Comparison of ENCODE assay signal across 1 cellular context in the genomic region with DNA sequence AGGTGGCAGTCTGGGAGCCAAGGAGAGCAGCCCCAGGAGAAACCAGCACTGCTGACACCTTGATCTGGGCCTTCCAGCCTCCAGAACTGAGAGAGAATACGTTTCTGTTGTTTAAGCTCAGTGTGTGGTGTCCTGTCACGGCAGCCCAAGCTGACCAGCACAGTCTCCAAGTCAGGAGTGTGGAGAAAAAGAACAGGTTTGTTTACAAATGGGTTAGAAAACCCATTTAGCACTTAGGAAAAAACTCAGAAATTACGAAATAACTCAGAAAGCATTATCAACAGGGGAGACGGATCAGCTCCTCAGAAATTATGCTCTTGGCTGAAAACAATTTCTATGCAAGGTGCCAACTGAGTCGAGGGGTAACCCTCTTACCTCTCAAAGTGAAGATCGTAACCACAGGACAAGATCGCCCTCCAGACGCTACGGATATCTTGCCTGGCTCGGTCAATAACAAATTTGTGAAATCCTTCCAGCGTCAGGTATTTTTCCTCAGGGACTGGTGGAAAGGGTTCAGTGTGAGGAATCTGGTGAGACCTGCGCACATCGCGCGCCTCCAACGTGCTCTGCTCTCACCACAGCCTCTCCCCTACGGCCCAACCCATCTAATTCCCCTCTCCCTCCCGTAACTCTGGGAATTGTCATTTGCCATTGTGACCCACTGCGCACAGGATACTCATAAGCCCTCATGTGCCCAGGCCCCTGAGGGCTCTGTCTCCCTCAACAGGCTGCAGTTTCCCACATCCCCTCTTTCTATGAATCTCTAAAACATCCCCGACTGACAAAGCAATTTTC.
TF ChIP-seq lines count a peak whose summit lies in the region.

No MANE protein-coding gene starts in this region.

TF ChIP-seq in GM23338, 12 proteins besides CTCF, POLR2A, EP300 and RAD21 (continued from another document):
- TF ChIP-seq, protein P1, sequence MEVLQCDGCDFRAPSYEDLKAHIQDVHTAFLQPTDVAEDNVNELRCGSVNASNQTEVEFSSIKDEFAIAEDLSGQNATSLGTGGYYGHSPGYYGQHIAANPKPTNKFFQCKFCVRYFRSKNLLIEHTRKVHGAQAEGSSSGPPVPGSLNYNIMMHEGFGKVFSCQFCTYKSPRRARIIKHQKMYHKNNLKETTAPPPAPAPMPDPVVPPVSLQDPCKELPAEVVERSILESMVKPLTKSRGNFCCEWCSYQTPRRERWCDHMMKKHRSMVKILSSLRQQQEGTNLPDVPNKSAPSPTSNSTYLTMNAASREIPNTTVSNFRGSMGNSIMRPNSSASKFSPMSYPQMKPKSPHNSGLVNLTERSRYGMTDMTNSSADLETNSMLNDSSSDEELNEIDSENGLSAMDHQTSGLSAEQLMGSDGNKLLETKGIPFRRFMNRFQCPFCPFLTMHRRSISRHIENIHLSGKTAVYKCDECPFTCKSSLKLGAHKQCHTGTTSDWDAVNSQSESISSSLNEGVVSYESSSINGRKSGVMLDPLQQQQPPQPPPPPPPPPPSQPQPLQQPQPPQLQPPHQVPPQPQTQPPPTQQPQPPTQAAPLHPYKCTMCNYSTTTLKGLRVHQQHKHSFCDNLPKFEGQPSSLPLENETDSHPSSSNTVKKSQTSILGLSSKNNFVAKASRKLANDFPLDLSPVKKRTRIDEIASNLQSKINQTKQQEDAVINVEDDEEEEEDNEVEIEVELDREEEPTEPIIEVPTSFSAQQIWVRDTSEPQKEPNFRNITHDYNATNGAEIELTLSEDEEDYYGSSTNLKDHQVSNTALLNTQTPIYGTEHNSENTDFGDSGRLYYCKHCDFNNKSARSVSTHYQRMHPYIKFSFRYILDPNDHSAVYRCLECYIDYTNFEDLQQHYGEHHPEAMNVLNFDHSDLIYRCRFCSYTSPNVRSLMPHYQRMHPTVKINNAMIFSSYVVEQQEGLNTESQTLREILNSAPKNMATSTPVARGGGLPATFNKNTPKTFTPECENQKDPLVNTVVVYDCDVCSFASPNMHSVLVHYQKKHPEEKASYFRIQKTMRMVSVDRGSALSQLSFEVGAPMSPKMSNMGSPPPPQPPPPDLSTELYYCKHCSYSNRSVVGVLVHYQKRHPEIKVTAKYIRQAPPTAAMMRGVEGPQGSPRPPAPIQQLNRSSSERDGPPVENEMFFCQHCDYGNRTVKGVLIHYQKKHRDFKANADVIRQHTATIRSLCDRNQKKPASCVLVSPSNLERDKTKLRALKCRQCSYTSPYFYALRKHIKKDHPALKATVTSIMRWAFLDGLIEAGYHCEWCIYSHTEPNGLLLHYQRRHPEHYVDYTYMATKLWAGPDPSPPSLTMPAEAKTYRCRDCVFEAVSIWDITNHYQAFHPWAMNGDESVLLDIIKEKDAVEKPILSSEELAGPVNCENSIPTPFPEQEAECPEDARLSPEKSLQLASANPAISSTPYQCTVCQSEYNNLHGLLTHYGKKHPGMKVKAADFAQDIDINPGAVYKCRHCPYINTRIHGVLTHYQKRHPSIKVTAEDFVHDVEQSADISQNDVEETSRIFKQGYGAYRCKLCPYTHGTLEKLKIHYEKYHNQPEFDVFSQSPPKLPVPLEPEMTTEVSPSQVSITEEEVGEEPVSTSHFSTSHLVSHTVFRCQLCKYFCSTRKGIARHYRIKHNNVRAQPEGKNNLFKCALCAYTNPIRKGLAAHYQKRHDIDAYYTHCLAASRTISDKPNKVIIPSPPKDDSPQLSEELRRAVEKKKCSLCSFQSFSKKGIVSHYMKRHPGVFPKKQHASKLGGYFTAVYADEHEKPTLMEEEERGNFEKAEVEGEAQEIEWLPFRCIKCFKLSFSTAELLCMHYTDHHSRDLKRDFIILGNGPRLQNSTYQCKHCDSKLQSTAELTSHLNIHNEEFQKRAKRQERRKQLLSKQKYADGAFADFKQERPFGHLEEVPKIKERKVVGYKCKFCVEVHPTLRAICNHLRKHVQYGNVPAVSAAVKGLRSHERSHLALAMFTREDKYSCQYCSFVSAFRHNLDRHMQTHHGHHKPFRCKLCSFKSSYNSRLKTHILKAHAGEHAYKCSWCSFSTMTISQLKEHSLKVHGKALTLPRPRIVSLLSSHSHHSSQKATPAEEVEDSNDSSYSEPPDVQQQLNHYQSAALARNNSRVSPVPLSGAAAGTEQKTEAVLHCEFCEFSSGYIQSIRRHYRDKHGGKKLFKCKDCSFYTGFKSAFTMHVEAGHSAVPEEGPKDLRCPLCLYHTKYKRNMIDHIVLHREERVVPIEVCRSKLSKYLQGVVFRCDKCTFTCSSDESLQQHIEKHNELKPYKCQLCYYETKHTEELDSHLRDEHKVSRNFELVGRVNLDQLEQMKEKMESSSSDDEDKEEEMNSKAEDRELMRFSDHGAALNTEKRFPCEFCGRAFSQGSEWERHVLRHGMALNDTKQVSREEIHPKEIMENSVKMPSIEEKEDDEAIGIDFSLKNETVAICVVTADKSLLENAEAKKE (CRISPR knock-in tag; IDR thresholded peaks at IDR 0.05) = no peak
- no peak for TF ChIP-seq ZNF331 (CRISPR knock-in tag; IDR thresholded peaks at IDR 0.05; ENCODE audit: low read depth)
- TF ChIP-seq POLR2AphosphoS5 (IDR thresholded peaks at IDR 0.05; ENCODE audit: low read depth) = no peak
- no peak for TF ChIP-seq EZH2phosphoT487 (IDR thresholded peaks at IDR 0.05; ENCODE audit: unreplicated experiment)
